In the genomic region with DNA sequence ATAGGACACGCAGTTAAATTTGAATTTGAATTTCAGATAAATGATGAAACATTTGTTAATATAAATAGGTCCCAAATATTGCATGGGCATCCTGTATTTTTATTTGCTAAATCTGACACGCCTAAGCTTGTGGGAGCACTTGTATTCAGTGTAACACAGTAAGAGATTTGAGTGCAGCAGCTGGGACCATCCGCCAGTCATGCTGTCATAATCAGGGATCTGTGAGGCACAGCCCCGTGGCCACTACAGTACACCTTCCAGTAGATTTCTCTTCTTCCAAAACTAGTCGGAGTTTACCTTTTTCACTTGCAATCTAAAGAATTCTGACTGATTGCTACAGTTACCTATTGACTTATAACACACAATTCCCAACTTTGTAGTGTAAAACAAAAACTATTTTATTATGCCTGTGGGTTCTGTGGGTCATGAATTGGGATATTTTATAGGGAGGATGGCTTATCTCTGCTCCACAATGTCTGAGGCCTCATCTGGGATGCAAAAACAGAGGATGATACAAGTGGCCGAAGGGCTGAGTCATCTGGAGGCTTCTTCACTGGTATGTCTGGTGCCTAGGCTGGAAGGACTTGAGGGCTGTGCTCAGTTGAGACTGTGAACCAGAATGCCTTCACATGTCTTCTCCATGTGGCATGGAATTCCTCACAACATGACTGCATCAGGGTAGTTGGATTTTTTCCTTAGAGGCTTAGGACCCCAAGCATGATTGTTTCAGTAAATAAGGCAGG, we compare ENCODE assay signal across 30 cellular contexts.
A peak's percentile ranks its signal among the peaks of the same experiment; 100 is the strongest.
DNase-seq lines count a peak whose midpoint lies in the region; ATAC-seq and TF ChIP-seq lines count a peak whose summit lies in the region.
"Had no signal": no experiment of that assay in that cellular context is flagged by ENCODE, and none has a peak within 500 bp of the region (broad histone marks: within the 10 kb centered on the region; RNA-seq: fewer than 3 reads in every experiment).

No MANE protein-coding gene starts in this region.

- TF ChIP-seq CTCF in brain microvascular endothelial cell (IDR thresholded peaks at IDR 0.05; ENCODE audit: low read depth, low read length, missing control alignments) (no peak), mesothelial cell of epicardium (IDR thresholded peaks at IDR 0.05; ENCODE audit: unreplicated experiment) (no peak), mucosa of descending colon (IDR thresholded peaks at IDR 0.05) (no peak)

- H3K27ac Mint-ChIP-seq in mesothelial cell of epicardium = peak overlapping the region; percentile 31
- H3K27ac Mint-ChIP-seq: activated CD4-positive, alpha-beta memory T cell treated with anti-CD3 and anti-CD28 coated beads for 36 hours; activated T-helper 1 cell treated with anti-CD3 and anti-CD28 coated beads, Interleukin-12 subunit alpha, Interleukin-12 subunit beta, Interleukin-2, Interleukin-4 antibody, amounts not matched to agents 30 ng/mL and 10 ng/mL and 1 ng/mL, durations not matched to agents 14 hours and 24 hours and 36 hours; CD8-positive, alpha-beta memory T cell; H9; neural progenitor cell had no signal

- peaks cover 23% of the 10 kb centered on the region for H3K4me1 Mint-ChIP-seq in mesothelial cell of epicardium
- H3K4me1 Mint-ChIP-seq: CD8-positive, alpha-beta memory T cell had no signal

- H3K36me3 ChIP-seq in brain microvascular endothelial cell (replicated peaks) (no peaks in the 10 kb centered on the region), mucosa of descending colon (ENCODE audit: low read depth) (no peaks in the 10 kb centered on the region)
- H3K36me3 ChIP-seq: BE2C, neural progenitor cell had no signal

- H3K27me3 Mint-ChIP-seq in mesothelial cell of epicardium (ENCODE audit: low read depth) = no peaks in the 10 kb centered on the region
- H3K27me3 Mint-ChIP-seq: activated CD4-positive, alpha-beta memory T cell treated with anti-CD3 and anti-CD28 coated beads for 36 hours had no signal

- H3K9me3 Mint-ChIP-seq in mesothelial cell of epicardium = no peaks in the 10 kb centered on the region
- H3K9me3 Mint-ChIP-seq: activated CD4-positive, alpha-beta memory T cell treated with anti-CD3 and anti-CD28 coated beads for 36 hours; activated T-helper 1 cell treated with anti-CD3 and anti-CD28 coated beads, Interleukin-12 subunit alpha, Interleukin-12 subunit beta, Interleukin-2, Interleukin-4 antibody, amounts not matched to agents 30 ng/mL and 10 ng/mL and 1 ng/mL, durations not matched to agents 14 hours and 24 hours and 36 hours; CD8-positive, alpha-beta memory T cell had no signal

- H3K27ac ChIP-seq in brain microvascular endothelial cell = no peak overlapping the region
- H3K27ac ChIP-seq: hepatocyte, neural progenitor cell, parathyroid adenoma, testis had no signal

- no peak for ATAC-seq in mucosa of descending colon
- ATAC-seq in GM21619 (IDR thresholded peaks at IDR 0.05; ENCODE audit: unreplicated experiment) = no peak
- ATAC-seq: activated CD4-positive, CD25-positive, alpha-beta regulatory T cell treated with anti-CD3 and anti-CD28 coated beads, Interleukin-2, amount 50 U/mL, for 24 hours; GM12878; stimulated activated naive CD8-positive, alpha-beta T cell treated with anti-CD3 and anti-CD28 coated beads, Interleukin-15, Interleukin-2, amounts not matched to agents 100 U/mL and 50 U/mL, for 24 hours had no signal

- H3K4me1 ChIP-seq in mucosa of descending colon (ENCODE audit: low read depth) = no peaks in the 10 kb centered on the region
- H3K4me1 ChIP-seq: BE2C, parathyroid adenoma, testis had no signal

- H3K4me3 Mint-ChIP-seq in mesothelial cell of epicardium = no peak overlapping the region
- H3K4me3 Mint-ChIP-seq: activated CD4-positive, alpha-beta memory T cell treated with anti-CD3 and anti-CD28 coated beads for 36 hours; activated T-helper 1 cell treated with anti-CD3 and anti-CD28 coated beads, Interleukin-12 subunit alpha, Interleukin-12 subunit beta, Interleukin-2, Interleukin-4 antibody, amounts not matched to agents 30 ng/mL and 10 ng/mL and 1 ng/mL, durations not matched to agents 14 hours and 24 hours and 36 hours; CD8-positive, alpha-beta memory T cell; H9; neural progenitor cell had no signal

- DNase-seq in AG20443 (ENCODE audit: low spot score) (peak; percentile 43), HT1080 (ENCODE audit: low read depth) (peak; percentile 20), brain microvascular endothelial cell (peak; percentile 49), mesothelial cell of epicardium (ENCODE audit: low spot score in 2 of 2, unreplicated experiment in 2 of 2) (no peak), RKO (ENCODE audit: low spot score) (no peak), mucosa of descending colon (no peak), SK-N-DZ (ENCODE audit: low spot score) (no peak)
- DNase-seq: activated CD4-positive, alpha-beta memory T cell treated with anti-CD3 and anti-CD28 coated beads for 36 hours; activated naive CD4-positive, alpha-beta T cell treated with Interleukin-2 at 50 U/mL for 16 hours; BE2C; CD8-positive, alpha-beta memory T cell; H9; Kasumi-1; MV-4-11; NCI-H1436 treated with DMSO at 0.1 percent for 48 hours; NCI-H774; retina; small intestine; stimulated activated CD4-positive, alpha-beta T cell treated with anti-CD3 and anti-CD28 coated beads, Interleukin-1b, Interleukin-23, amount 100 ng/mL, for 48 hours; stimulated activated naive CD8-positive, alpha-beta T cell treated with anti-CD3 and anti-CD28 coated beads, Interleukin-15, Interleukin-2, amounts not matched to agents 100 U/mL and 50 U/mL, for 24 hours; T-helper 2 cell; testis had no signal

- H3K9me3 ChIP-seq in mucosa of descending colon = no peaks in the 10 kb centered on the region
- H3K9me3 ChIP-seq: BE2C, testis had no signal

- H3K4me3 ChIP-seq in brain microvascular endothelial cell (ENCODE audit: low read depth, low read length) = no peak overlapping the region
- no peak overlapping the region for H3K4me3 ChIP-seq in mucosa of descending colon
- H3K4me3 ChIP-seq: GM12878, hepatocyte, lung, neural progenitor cell, testis had no signal

- in situ Hi-C loops in brain microvascular endothelial cell (cut with HindIII; ENCODE audit: low pct_ligation_motif_present, low sequenced_read_pairs) = no loop called here

- peaks cover 2% of the 10 kb centered on the region for H3K36me3 Mint-ChIP-seq in mesothelial cell of epicardium
- H3K36me3 Mint-ChIP-seq: activated CD4-positive, alpha-beta memory T cell treated with anti-CD3 and anti-CD28 coated beads for 36 hours; CD8-positive, alpha-beta memory T cell had no signal

- no peaks in the 10 kb centered on the region for H3K27me3 ChIP-seq in brain microvascular endothelial cell (replicated peaks)
- H3K27me3 ChIP-seq: BE2C, hepatocyte, neural progenitor cell, testis had no signal

- intact Hi-C loops in mucosa of descending colon (cut with DNase I, micrococcal nuclease) = loop anchor here (5.0 kb wide), 1 partner anchor 43 kb away; no protein-coding TSS in a partner anchor

Comparison
In these comparisons a context has a peak if more than half of its experiments do, and no peak if none do; other contexts are left out.
1. DNase-seq: peak in AG20443 (single experiment), HT1080 (single experiment) and brain microvascular endothelial cell (single experiment); none in mesothelial cell of epicardium (0 of 2), RKO (single experiment), mucosa of descending colon (0 of 3) and SK-N-DZ (single experiment).